8 cellular contexts compared by ENCODE assay signal in the genomic region with DNA sequence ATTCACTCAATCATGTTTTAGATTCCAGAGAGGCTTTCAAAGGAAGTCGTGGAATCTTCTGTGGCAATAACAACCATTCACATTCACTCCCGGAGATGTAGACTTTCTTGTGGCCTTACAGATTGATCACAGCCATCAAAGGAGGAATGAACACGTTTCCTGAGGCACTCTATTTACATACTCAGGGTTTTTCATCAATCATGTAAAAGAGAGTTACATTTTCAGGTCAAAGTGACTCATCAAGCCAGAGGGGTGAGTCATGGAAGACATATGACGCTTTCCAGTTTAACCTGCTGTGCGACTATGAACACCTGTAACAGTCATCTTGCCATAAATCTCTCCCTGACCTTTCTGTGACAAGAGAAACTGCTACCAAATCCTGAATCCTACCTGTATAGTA. TPM values are rescaled to one million over a fixed set of nuclear protein-coding genes. Genes with fewer than 3 reads are reported as not detected.
DNase-seq lines count a peak whose midpoint lies in the region; ATAC-seq, FAIRE-seq and TF ChIP-seq lines count a peak whose summit lies in the region.

No MANE protein-coding gene starts in this region.

- no peaks in the 10 kb centered on the region for H4K20me1 ChIP-seq in HepG2 (ENCODE audit: insufficient read depth, low read length)

- TF ChIP-seq RAD21 in HepG2 (CRISPR knock-in tag; IDR thresholded peaks at IDR 0.05): no peak

- no peaks in the 10 kb centered on the region for H3K79me2 ChIP-seq in HepG2 (ENCODE audit: insufficient read depth, low read length)

- no peaks in the 10 kb centered on the region; a peak in 1 of 5 replicates for H3K27me3 ChIP-seq in HepG2 (ENCODE audit: control insufficient read depth in 1 of 2, insufficient read depth in 2 of 2, low read length in 2 of 2)

- no peaks in the 10 kb centered on the region for H3K36me3 ChIP-seq in HepG2 (replicated peaks in 1 of 2; ENCODE audit: control insufficient read depth in 1 of 2, insufficient read depth in 2 of 2, low read length in 2 of 2)

- CTCF ChIA-PET in HepG2 (lab: Yijun Ruan, JAX; ENCODE audit: low intra/inter-chr PET ratio, low total read pairs): no interaction called here

- ATAC-seq in HepG2: peak; percentile 74

- no peak for TF ChIP-seq POLR2A in HepG2 (IDR thresholded peaks at IDR 0.05; ENCODE audit: insufficient read depth in 1 of 2, low read depth in 2 of 2, low read length in 2 of 2)

- BruUV-seq in HepG2 (replicated peaks; lab: Mats Ljungman, UMichigan): no TSS peak

- POLR2A ChIA-PET in HepG2 (lab: Yijun Ruan, JAX): no interaction called here

- peaks cover 39% of the 10 kb centered on the region for H3K4me1 ChIP-seq in HepG2 (ENCODE audit: insufficient read depth, low read length)

- intact Hi-C loops in HepG2 (cut with micrococcal nuclease; ENCODE audit: unreplicated experiment): loop anchor here (1.0 kb wide), 1 partner anchor 39 kb away; no protein-coding TSS in a partner anchor

- H3K9ac ChIP-seq in HepG2 (ENCODE audit: insufficient read depth, low read depth, low read length): no peak overlapping the region

- TF ChIP-seq EP300 in HepG2 (IDR thresholded peaks at IDR 0.05; ENCODE audit: low read depth in 2 of 2, low read length in 2 of 2) (peak; percentile 23 to 82; a peak in 3 of 4 replicates), HepG2 (CRISPR knock-in tag; IDR thresholded peaks at IDR 0.05; ENCODE audit: borderline replicate concordance) (peak; percentile 90)

- FAIRE-seq in GM19239 (lab: Jason Lieb, UNC): peak; percentile 26
- no peak for FAIRE-seq in HepG2 (lab: Jason Lieb, UNC)

- 23% methylated on average over 5 of the region's 5 CpGs for WGBS in HepG2 (ENCODE audit: low lambda C conversion rate)

- no peak overlapping the region for H3K4me3 ChIP-seq in HepG2 (replicated peaks in 1 of 3; ENCODE audit: insufficient read depth in 1 of 3, low read depth in 2 of 3, low read length in 3 of 3)

- DNase-seq in GM19239 (ENCODE audit: insufficient read length, low spot score) (no peak), HS-27A (ENCODE audit: low read depth) (peak; percentile 39), activated T-cell treated with anti-CD3 and anti-CD28 coated beads for 48 hours (ENCODE audit: low read depth) (peak; percentile 17), HepG2 (ENCODE audit: low spot score) (peak; percentile 89), NCI-H82 (lab: John Stamatoyannopoulos, UW) (no peak), ecto neural progenitor cell (ENCODE audit: low spot score) (no peak), UCSD-AML1 (lab: John Stamatoyannopoulos, UW; ENCODE audit: unreplicated experiment) (no peak)

- no peak overlapping the region for H2AFZ ChIP-seq in HepG2 (ENCODE audit: low read length)

- no peak overlapping the region for H3K4me2 ChIP-seq in HepG2 (ENCODE audit: low read depth, low read length)

- in situ Hi-C loops in HepG2 (cut with HindIII; ENCODE audit: extremely low pct_ligation_motif_present, low pct_unique_long_range_greater_than_20kb): no loop called here

- peak overlapping the region; percentile 49 for H3K27ac ChIP-seq in 22Rv1
- H3K27ac ChIP-seq in HepG2 (ENCODE audit: extremely low read length, insufficient read depth, low read length): peak overlapping the region; percentile 24

- no peaks in the 10 kb centered on the region for H3K9me3 ChIP-seq in HepG2 (ENCODE audit: low read length)

- TF ChIP-seq CTCF in 22Rv1 (IDR thresholded peaks at IDR 0.05) (no peak), HepG2 (CRISPR knock-in tag; IDR thresholded peaks at IDR 0.05) (no peak)

TF ChIP-seq in HepG2, 621 proteins besides CTCF, POLR2A, EP300 and RAD21 (continues in another document):
- TF ChIP-seq ZNF12 (CRISPR knock-in tag; IDR thresholded peaks at IDR 0.05) (peak; percentile 21; the same call in 1 of the 2 replicates), SMC3 (IDR thresholded peaks at IDR 0.05; ENCODE audit: low read length) (no peak), ERF (CRISPR knock-in tag; IDR thresholded peaks at IDR 0.05) (no peak), ZNF232 (CRISPR knock-in tag; IDR thresholded peaks at IDR 0.05; ENCODE audit: borderline replicate concordance) (no peak), USF2 (IDR thresholded peaks at IDR 0.05; ENCODE audit: low read depth, low read length) (no peak), USF2 (CRISPR knock-in tag; IDR thresholded peaks at IDR 0.05; ENCODE audit: borderline replicate concordance) (no peak), ZBTB1 (CRISPR knock-in tag; IDR thresholded peaks at IDR 0.05; ENCODE audit: borderline replicate concordance) (no peak), ZNF547 (CRISPR knock-in tag; IDR thresholded peaks at IDR 0.05) (no peak), HNRNPK (IDR thresholded peaks at IDR 0.05; ENCODE audit: low read depth, low read length, poor library complexity, severe bottlenecking) (no peak), HDAC6 (IDR thresholded peaks at IDR 0.05; ENCODE audit: low read depth, low read length) (no peak), ZNF510 (CRISPR knock-in tag; IDR thresholded peaks at IDR 0.05; ENCODE audit: low read depth) (no peak), EHMT2 (IDR thresholded peaks at IDR 0.05; ENCODE audit: borderline replicate concordance, low read depth, low read length) (no peak), YY1 (IDR thresholded peaks at IDR 0.05; ENCODE audit: insufficient read depth, insufficient replicate concordance, low read depth, low read length) (no peak), TCF7 (IDR thresholded peaks at IDR 0.05; ENCODE audit: low read depth) (peak; percentile 90), ZNF335 (CRISPR knock-in tag; IDR thresholded peaks at IDR 0.05) (no peak), NFRKB (IDR thresholded peaks at IDR 0.05) (no peak), GTF2F1 (IDR thresholded peaks at IDR 0.05; ENCODE audit: low read length) (no peak), KDM6A (CRISPR knock-in tag; IDR thresholded peaks at IDR 0.05; ENCODE audit: low read depth) (no peak), ZNF124 (CRISPR knock-in tag; IDR thresholded peaks at IDR 0.05) (no peak), JUNB (CRISPR knock-in tag; IDR thresholded peaks at IDR 0.05; ENCODE audit: borderline replicate concordance) (peak; percentile 64; the same call in 1 of the 2 replicates), CREBL2 (CRISPR knock-in tag; IDR thresholded peaks at IDR 0.05; ENCODE audit: borderline replicate concordance) (no peak), SOX5 (CRISPR knock-in tag; IDR thresholded peaks at IDR 0.05; ENCODE audit: borderline replicate concordance) (peak; percentile 64; the same call in 1 of the 2 replicates), MED13 (CRISPR knock-in tag; IDR thresholded peaks at IDR 0.05) (no peak), NR2C2 (CRISPR knock-in tag; IDR thresholded peaks at IDR 0.05; ENCODE audit: borderline replicate concordance) (no peak), KDM5A (IDR thresholded peaks at IDR 0.05; ENCODE audit: borderline replicate concordance, low read length) (no peak), GTF3A (CRISPR knock-in tag; conservative IDR thresholded peaks at IDR 0.05) (no peak), NFKBIZ (CRISPR knock-in tag; IDR thresholded peaks at IDR 0.05) (peak; percentile 43; the same call in 1 of the 2 replicates)

RNA-seq across cellular contexts. Expression of gene RAD23B, which starts 39.3 kb away (rescaled TPM):
- total RNA-seq in HepG2 (2016; rRNA removed; fragmentation: Illumina TruSeq; extraction: Trizol): 133 and 159 TPM in 2 replicates
- total RNA-seq in HepG2 (2016; cell fraction: cytosol; rRNA removed; fragmentation: Illumina TruSeq; extraction: Trizol; ENCODE audit: low read depth): 59.7 and 60.0 TPM in 2 replicates
- total RNA-seq in HepG2 (2016; cell fraction: insoluble cytoplasmic fraction; rRNA removed; fragmentation: Illumina TruSeq; extraction: Trizol): 128 and 156 TPM in 2 replicates
- total RNA-seq in HepG2 (2016; cell fraction: membrane; rRNA removed; fragmentation: Illumina TruSeq; extraction: Trizol): 120 and 126 TPM in 2 replicates
- 62.9 and 65.9 TPM in 2 replicates for total RNA-seq in HepG2 (2016; cell fraction: nucleus; rRNA removed; fragmentation: Illumina TruSeq; extraction: Trizol)
- 156 and 162 TPM in 2 replicates for polyA plus RNA-seq in HepG2 (2011; rRNA removed)
- polyA plus RNA-seq in HepG2 (2011; cell fraction: cytosol; rRNA removed): 93.8 and 114 TPM in 2 replicates
- polyA plus RNA-seq in HepG2 (2011; cell fraction: nucleus; rRNA removed): 25.3 and 25.6 TPM in 2 replicates
- 90.7 and 110 TPM in 2 replicates for polyA plus RNA-seq in HepG2 (2012)
- polyA plus RNA-seq in HepG2 (2016; cell fraction: cytosol; fragmentation: Illumina TruSeq; extraction: Trizol; ENCODE audit: low read depth): 26.3 and 31.4 TPM in 2 replicates
- 185 and 198 TPM in 2 replicates for polyA plus RNA-seq in HepG2 (2016; cell fraction: insoluble cytoplasmic fraction; fragmentation: Illumina TruSeq; extraction: Trizol; ENCODE audit: low read depth)
- polyA plus RNA-seq in HepG2 (2016; cell fraction: membrane; fragmentation: Illumina TruSeq; extraction: Trizol; ENCODE audit: low read depth): 79.8 and 80.6 TPM in 2 replicates
- 67.0 and 71.9 TPM in 2 replicates for polyA plus RNA-seq in HepG2 (2016; cell fraction: nucleus; fragmentation: Illumina TruSeq; extraction: Trizol; ENCODE audit: insufficient read depth, low read depth)
- 270 and 278 TPM in 2 replicates for polyA minus RNA-seq in HepG2 (2011; rRNA and poly(A)+ RNA removed; ENCODE audit: low replicate concordance)
- polyA minus RNA-seq in HepG2 (2011; cell fraction: cytosol; rRNA and poly(A)+ RNA removed): 139 and 149 TPM in 2 replicates
- polyA minus RNA-seq in HepG2 (2011; cell fraction: nucleus; rRNA and poly(A)+ RNA removed): 85.5 and 87.8 TPM in 2 replicates

Comparison
In these comparisons a context has a peak if more than half of its experiments do, and no peak if none do; other contexts are left out.
1. DNase-seq: peak in HS-27A (single experiment), activated T-cell treated with anti-CD3 and anti-CD28 coated beads for 48 hours (single experiment) and HepG2 (single experiment); none in GM19239 (single experiment), NCI-H82 (single experiment), ecto neural progenitor cell (single experiment) and UCSD-AML1 (single experiment).